In genomic region chr13:22103046-22103445, GRCh38 we compare ENCODE assay signal across 21 cellular contexts.
DNase-seq lines count a peak whose midpoint lies in the region; ATAC-seq and TF ChIP-seq lines count a peak whose summit lies in the region.
"Had no signal": no experiment of that assay in that cellular context is flagged by ENCODE, and none has a peak within 500 bp of the region (broad histone marks: within the 10 kb centered on the region; RNA-seq: fewer than 3 reads in every experiment).

No MANE protein-coding gene starts in this region.

- H3K79me2 ChIP-seq in mesendoderm (ENCODE audit: control insufficient read depth, insufficient read depth, low read length) = no peaks in the 10 kb centered on the region

- H4K8ac ChIP-seq in IMR-90 (ENCODE audit: low read depth in 2 of 2, low read length in 2 of 2) = peak overlapping the region in 1 of 2 experiments; percentile 35; a peak in 1 of 4 replicates
- no peak overlapping the region for H4K8ac ChIP-seq in mesendoderm (ENCODE audit: low read depth, low read length)

- no peaks in the 10 kb centered on the region for H3K27me3 Mint-ChIP-seq in central memory CD8-positive, alpha-beta T cell
- H3K27me3 Mint-ChIP-seq: activated CD4-positive, alpha-beta T cell treated with anti-CD3 and anti-CD28 coated beads, Interleukin-2, amount 10 ng/mL, durations not matched to agents 7 days and 5 days; B cell had no signal

- H3K27me3 ChIP-seq in IMR-90 (ENCODE audit: control insufficient read depth, insufficient read depth, low read length) (no peaks in the 10 kb centered on the region), mesendoderm (ENCODE audit: insufficient read depth, low read length, poor library complexity) (no peaks in the 10 kb centered on the region)

- TF ChIP-seq POLR2A in IMR-90 (IDR thresholded peaks at IDR 0.05; ENCODE audit: low read depth, low read length) = no peak

- H4K5ac ChIP-seq in IMR-90 (ENCODE audit: low read depth, low read length) = peak overlapping the region; percentile 46; the same call in 1 of the 2 replicates
- no peak overlapping the region for H4K5ac ChIP-seq in mesendoderm (ENCODE audit: low read length)

- no peak overlapping the region for H4K91ac ChIP-seq in IMR-90 (ENCODE audit: insufficient read depth, low read depth, low read length)

- no peak for ATAC-seq in IMR-90 (ENCODE audit: low read depth)
- ATAC-seq in central memory CD8-positive, alpha-beta T cell (replicated peaks; ENCODE audit: extremely low read depth, poor library complexity, severe bottlenecking) = peak; percentile 24
- ATAC-seq: PC-3 had no signal

- peak overlapping the region; percentile 49; the same call in 1 of the 2 replicates for H2AK5ac ChIP-seq in IMR-90 (ENCODE audit: low read depth, low read length)
- H2AK5ac ChIP-seq in mesendoderm (ENCODE audit: low read length) = no peak overlapping the region

- no peak overlapping the region for H3K4me3 Mint-ChIP-seq in central memory CD8-positive, alpha-beta T cell
- H3K4me3 Mint-ChIP-seq: activated CD4-positive, alpha-beta T cell treated with anti-CD3 and anti-CD28 coated beads, Interleukin-2, amount 10 ng/mL, durations not matched to agents 7 days and 5 days; B cell; brain had no signal

- H3K9ac ChIP-seq in IMR-90 (ENCODE audit: low read depth, low read length) = no peak overlapping the region
- no peak overlapping the region for H3K9ac ChIP-seq in mesendoderm (ENCODE audit: low read length)
- H3K9ac ChIP-seq: KMS-11 had no signal

- H2AK9ac ChIP-seq in IMR-90 (replicated peaks; ENCODE audit: low read depth, low read length, poor library complexity) = no peak overlapping the region

- H3K79me1 ChIP-seq in IMR-90 (ENCODE audit: low read depth in 1 of 2, low read length in 2 of 2) (no peaks in the 10 kb centered on the region), mesendoderm (ENCODE audit: low read length) (no peaks in the 10 kb centered on the region)

- H3K4me1 ChIP-seq in IMR-90 (ENCODE audit: control insufficient read depth, insufficient read depth, low read length) (peaks cover 15% of the 10 kb centered on the region), mesendoderm (ENCODE audit: control insufficient read depth, low read depth, low read length) (peaks cover 2% of the 10 kb centered on the region)

- no peaks in the 10 kb centered on the region for H4K20me1 ChIP-seq in IMR-90 (ENCODE audit: insufficient read depth, low read length)

- H3K27ac Mint-ChIP-seq in central memory CD8-positive, alpha-beta T cell (ENCODE audit: low read depth) = peak overlapping the region; percentile 50
- H3K27ac Mint-ChIP-seq: activated CD4-positive, alpha-beta T cell treated with anti-CD3 and anti-CD28 coated beads, Interleukin-2, amount 10 ng/mL, durations not matched to agents 7 days and 5 days; B cell; brain had no signal

- no peak overlapping the region for H3K23ac ChIP-seq in IMR-90 (ENCODE audit: low read depth, low read length)
- no peak overlapping the region for H3K23ac ChIP-seq in mesendoderm (ENCODE audit: low read length)

- H3K4me1 Mint-ChIP-seq in central memory CD8-positive, alpha-beta T cell = peaks cover 40% of the 10 kb centered on the region

- TF ChIP-seq RAD21 in IMR-90 (IDR thresholded peaks at IDR 0.05; ENCODE audit: low read length) = no peak

- CTCF ChIA-PET in IMR-90 (lab: Yijun Ruan, JAX) = no interaction called here

- H2BK5ac ChIP-seq in IMR-90 (ENCODE audit: low read depth, low read length, poor library complexity, severe bottlenecking) (no peak overlapping the region), mesendoderm (ENCODE audit: low read length) (no peak overlapping the region)

- intact Hi-C loops in IMR-90 (cut with micrococcal nuclease) = no loop called here

- BruUV-seq in IMR-90 (replicated peaks; lab: Mats Ljungman, UMichigan) = no TSS peak

- H3K4me3 ChIP-seq in IMR-90 (ENCODE audit: insufficient read depth, low read depth, low read length) (no peak overlapping the region), mesendoderm (ENCODE audit: low read length) (no peak overlapping the region)
- H3K4me3 ChIP-seq: coronary artery had no signal

- no peak overlapping the region for H2AFZ ChIP-seq in IMR-90 (replicated peaks; ENCODE audit: low read length, poor library complexity)

- H3K9me1 ChIP-seq in IMR-90 (ENCODE audit: insufficient read depth, low read length) = peaks cover 3% of the 10 kb centered on the region

- peaks cover 2% of the 10 kb centered on the region for H3K36me3 Mint-ChIP-seq in central memory CD8-positive, alpha-beta T cell (ENCODE audit: insufficient read depth)
- H3K36me3 Mint-ChIP-seq: brain had no signal

- H3K27ac ChIP-seq in IMR-90 (ENCODE audit: insufficient read depth, low read length) (no peak overlapping the region), mesendoderm (ENCODE audit: low read depth, low read length) (no peak overlapping the region)
- H3K27ac ChIP-seq: KMS-11 had no signal

- in situ Hi-C loops in IMR-90 (cut with MboI; ENCODE audit: low sequenced_read_pairs) = no loop called here

- POLR2A ChIA-PET in IMR-90 (lab: Charles Lee; ENCODE audit: unreplicated experiment) = no interaction called here

- no peak overlapping the region for H3K14ac ChIP-seq in IMR-90 (replicated peaks; ENCODE audit: low read depth, low read length)

- H3K9me3 ChIP-seq in IMR-90 (ENCODE audit: control insufficient read depth, insufficient read depth, low read length) = peaks cover 4% of the 10 kb centered on the region; the same call in 1 of the 2 replicates

- H3K9me3 Mint-ChIP-seq in central memory CD8-positive, alpha-beta T cell = peaks cover 4% of the 10 kb centered on the region
- H3K9me3 Mint-ChIP-seq: brain had no signal

- H3K36me3 ChIP-seq in IMR-90 (ENCODE audit: control insufficient read depth, insufficient read depth, low read length) (no peaks in the 10 kb centered on the region), mesendoderm (ENCODE audit: control insufficient read depth, insufficient read depth, low read length) (no peaks in the 10 kb centered on the region)

- dilution Hi-C loops in IMR-90 (cut with HindIII; ENCODE audit: low sequenced_read_pairs, unreplicated experiment) = no loop called here

- WGBS in IMR-90 (ENCODE audit: extremely low coverage in 2 of 2, insufficient read length in 1 of 2), 2 experiments = 80% methylated on average over 1 of the region's 5 CpGs; no CpG with 5 or more reads in 1 of the 2 experiments
- no CpG with 5 or more reads among the region's 5 CpGs for WGBS in mesendoderm (ENCODE audit: extremely low coverage, insufficient coverage, low lambda C conversion rate)

- DNase-seq in IMR-90 = no peak
- DNase-seq in central memory CD8-positive, alpha-beta T cell (ENCODE audit: low spot score in 2 of 2) = no peak
- DNase-seq in mesendoderm = peak; percentile 21
- no peak for DNase-seq in germinal center (ENCODE audit: low spot score)
- DNase-seq in NCI-H524 treated with DMSO at 0.1 percent for 48 hours (lab: John Stamatoyannopoulos, UW) = no peak
- DNase-seq in activated CD8-positive, alpha-beta memory T cell treated with anti-CD3 and anti-CD28 coated beads, Interleukin-2, amount 50 U/mL, for 48 hours = no peak
- DNase-seq: activated CD4-positive, alpha-beta T cell treated with anti-CD3 and anti-CD28 coated beads, Interleukin-2, amount 10 ng/mL, durations not matched to agents 7 days and 5 days; EL; islet precursor cell; NCI-H1417; NCI-H774; occipital lobe; PC-3; SIG-M5; stimulated activated CD4-positive, alpha-beta T cell treated with anti-CD3 and anti-CD28 coated beads, Interleukin-12 subunit alpha, Interleukin-12 subunit beta, amount 100 ng/mL, for 4 hours; trophoblast cell had no signal

- H2BK120ac ChIP-seq in IMR-90 (ENCODE audit: low read depth, low read length) (peak overlapping the region; percentile 72), mesendoderm (ENCODE audit: low read depth, low read length) (no peak overlapping the region)

- H3K56ac ChIP-seq in IMR-90 (ENCODE audit: extremely low read depth, insufficient read depth, low read length) (no peak overlapping the region), mesendoderm (ENCODE audit: low read length) (no peak overlapping the region)

- peak overlapping the region; percentile 66; the same call in 1 of the 2 replicates for H3K18ac ChIP-seq in IMR-90 (ENCODE audit: low read depth, low read length)
- no peak overlapping the region for H3K18ac ChIP-seq in mesendoderm (ENCODE audit: low read length)

- 0 out of 3 replicates have a peak overlapping the region, but pooled peaks have one; percentile 26 for H2BK15ac ChIP-seq in IMR-90 (ENCODE audit: low read depth, low read length)
- no peak overlapping the region for H2BK15ac ChIP-seq in mesendoderm (replicated peaks; ENCODE audit: low read depth)

- H3K4ac ChIP-seq in IMR-90 (ENCODE audit: low read depth, low read length) (peak overlapping the region; percentile 20; the same call in 1 of the 2 replicates), mesendoderm (ENCODE audit: low read depth, low read length) (no peak overlapping the region)

- H3K4me2 ChIP-seq in IMR-90 (ENCODE audit: low read depth, low read length) (no peak overlapping the region), mesendoderm (ENCODE audit: low read length) (no peak overlapping the region)
- H3K4me2 ChIP-seq: KMS-11 had no signal

- TF ChIP-seq CTCF in GM12872 (IDR thresholded peaks at IDR 0.05; ENCODE audit: insufficient read depth, low read depth, low read length) = peak; percentile 22; the same call in 1 of the 3 replicates
- no peak for TF ChIP-seq CTCF in IMR-90 (conservative IDR thresholded peaks at IDR 0.05; ENCODE audit: low read depth, low read length)

- no peak overlapping the region; the same call in 1 of the 2 replicates for H2BK20ac ChIP-seq in IMR-90 (ENCODE audit: low read depth, low read length)

TF ChIP-seq in IMR-90, 13 proteins besides CTCF, POLR2A, EP300 and RAD21:
- no peak for TF ChIP-seq USF2 (IDR thresholded peaks at IDR 0.05; ENCODE audit: low read depth, low read length)
- no peak for TF ChIP-seq FOS (IDR thresholded peaks at IDR 0.05; ENCODE audit: low read depth, low read length)
- no peak for TF ChIP-seq MXI1 (IDR thresholded peaks at IDR 0.05; ENCODE audit: borderline replicate concordance, low read depth, low read length)
- no peak for TF ChIP-seq CEBPB (IDR thresholded peaks at IDR 0.05; ENCODE audit: low read depth, low read length)
- no peak for TF ChIP-seq NFE2L2 (IDR thresholded peaks at IDR 0.05; ENCODE audit: low read depth, low read length)
- TF ChIP-seq SMC3 (IDR thresholded peaks at IDR 0.05; ENCODE audit: low read depth, low read length) = no peak
- no peak for TF ChIP-seq CHD1 (IDR thresholded peaks at IDR 0.05; ENCODE audit: low read depth, low read length)
- no peak for TF ChIP-seq RCOR1 (IDR thresholded peaks at IDR 0.05; ENCODE audit: insufficient replicate concordance, low read length)
